28 cellular contexts compared by ENCODE assay signal in the genomic region with DNA sequence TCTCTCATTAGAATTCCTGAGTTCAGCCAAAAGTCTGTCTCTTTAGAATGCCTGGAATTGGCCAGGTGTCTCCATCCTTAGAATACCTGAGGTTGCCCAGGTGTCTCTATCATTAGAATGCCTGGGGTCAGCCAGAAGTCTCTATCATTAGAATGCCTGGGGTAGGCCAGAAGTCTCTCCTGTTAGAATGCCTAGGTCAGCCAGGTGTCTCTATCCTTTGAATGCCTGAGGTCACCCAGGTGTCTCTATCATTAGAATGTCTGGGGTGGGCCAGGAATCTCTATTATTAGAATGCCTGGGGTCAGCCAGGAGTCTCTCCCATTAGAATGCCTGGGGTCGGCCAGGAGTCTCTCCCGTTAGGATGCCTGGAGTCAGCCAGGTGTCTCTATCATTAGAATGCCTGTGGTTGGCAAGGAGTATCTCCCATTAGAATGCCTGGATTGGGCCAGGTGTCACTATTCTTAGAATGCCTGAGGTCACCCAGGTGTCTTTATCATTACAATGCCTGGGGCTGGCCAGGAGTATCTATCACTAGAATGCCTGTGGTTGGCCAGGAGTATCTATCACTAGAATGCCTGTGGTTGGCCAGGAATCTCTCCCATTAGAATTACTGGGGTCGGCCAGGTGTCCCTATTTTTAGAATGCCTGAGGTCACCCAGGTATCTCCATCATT.
"Had no signal": no experiment of that assay in that cellular context is flagged by ENCODE, and none has a peak within 500 bp of the region (broad histone marks: within the 10 kb centered on the region; RNA-seq: fewer than 3 reads in every experiment).

No MANE protein-coding gene starts in this region.

- H3K4me1 Mint-ChIP-seq: activated naive CD4-positive, alpha-beta T cell treated with anti-CD3 and anti-CD28 coated beads, Interleukin-2, amount 50 U/mL, for 24 hours; brain; T-helper 17 cell; WTC11 had no signal

- H3K9ac ChIP-seq: SK-N-SH had no signal

- H3K4me1 ChIP-seq: Peyer's patch, SJCRH30 had no signal

- H3K4me2 ChIP-seq: SK-N-SH had no signal

- H3K27me3 ChIP-seq: Peyer's patch, SJCRH30 had no signal

- H3K4me3 Mint-ChIP-seq: activated CD8-positive, alpha-beta T cell treated with anti-CD3 and anti-CD28 coated beads, Interleukin-2, amount 10 ng/mL, durations not matched to agents 7 days and 5 days; activated naive CD4-positive, alpha-beta T cell treated with anti-CD3 and anti-CD28 coated beads, Interleukin-2, amount 50 U/mL, for 24 hours; brain; T-helper 17 cell; WTC11 had no signal

- DNase-seq: activated CD4-positive, alpha-beta T cell treated with anti-CD3 and anti-CD28 coated beads for 48 hours; activated CD4-positive, alpha-beta T cell treated with anti-CD3 and anti-CD28 coated beads, Interleukin-2, amount 50 U/mL, for 4 hours; activated CD4-positive, CD25-positive, alpha-beta regulatory T cell treated with anti-CD3 and anti-CD28 coated beads, Interleukin-2, amount 50 U/mL, for 72 hours; activated CD8-positive, alpha-beta memory T cell treated with anti-CD3 and anti-CD28 coated beads, Interleukin-2, amount 50 U/mL, for 48 hours; activated CD8-positive, alpha-beta T cell treated with anti-CD3 and anti-CD28 coated beads, Interleukin-2, amount 10 ng/mL, durations not matched to agents 7 days and 5 days; activated T-cell treated with anti-CD3 and anti-CD28 coated beads, Interleukin-2, amount 50 U/mL, for 1 hour; amniotic stem cell; KBM-7; MV-4-11; NCI-H1092 treated with DMSO at 0.1 percent for 48 hours; NCI-H1417 treated with DMSO at 0.1 percent for 48 hours; NCI-H1694; NCI-H2029; NCI-H2107; NCI-H2171 treated with DMSO at 0.1 percent for 48 hours; NCI-H345; NCI-H510A; NCI-H69; Peyer's patch; Right ventricle myocardium superior; SJCRH30; SK-N-SH; T-helper 17 cell; T-helper 9 cell had no signal

- ATAC-seq: activated CD8-positive, alpha-beta T cell treated with anti-CD3 and anti-CD28 coated beads, Interleukin-2, amount 10 ng/mL, durations not matched to agents 7 days and 5 days; T-helper 17 cell; WTC11 had no signal

- H3K4me3 ChIP-seq: Peyer's patch, SJCRH30 had no signal

- H3K36me3 ChIP-seq: Peyer's patch, SJCRH30 had no signal

- H3K27ac ChIP-seq: Peyer's patch, RWPE1, SJCRH30 had no signal

- H3K27ac Mint-ChIP-seq: activated CD8-positive, alpha-beta T cell treated with anti-CD3 and anti-CD28 coated beads, Interleukin-2, amount 10 ng/mL, durations not matched to agents 7 days and 5 days; activated naive CD4-positive, alpha-beta T cell treated with anti-CD3 and anti-CD28 coated beads, Interleukin-2, amount 50 U/mL, for 24 hours; brain; T-helper 17 cell; WTC11 had no signal

- H3K36me3 Mint-ChIP-seq: activated naive CD4-positive, alpha-beta T cell treated with anti-CD3 and anti-CD28 coated beads, Interleukin-2, amount 50 U/mL, for 24 hours; brain; WTC11 had no signal

- H3K9me3 Mint-ChIP-seq: activated naive CD4-positive, alpha-beta T cell treated with anti-CD3 and anti-CD28 coated beads, Interleukin-2, amount 50 U/mL, for 24 hours had no signal
